In the genomic region with DNA sequence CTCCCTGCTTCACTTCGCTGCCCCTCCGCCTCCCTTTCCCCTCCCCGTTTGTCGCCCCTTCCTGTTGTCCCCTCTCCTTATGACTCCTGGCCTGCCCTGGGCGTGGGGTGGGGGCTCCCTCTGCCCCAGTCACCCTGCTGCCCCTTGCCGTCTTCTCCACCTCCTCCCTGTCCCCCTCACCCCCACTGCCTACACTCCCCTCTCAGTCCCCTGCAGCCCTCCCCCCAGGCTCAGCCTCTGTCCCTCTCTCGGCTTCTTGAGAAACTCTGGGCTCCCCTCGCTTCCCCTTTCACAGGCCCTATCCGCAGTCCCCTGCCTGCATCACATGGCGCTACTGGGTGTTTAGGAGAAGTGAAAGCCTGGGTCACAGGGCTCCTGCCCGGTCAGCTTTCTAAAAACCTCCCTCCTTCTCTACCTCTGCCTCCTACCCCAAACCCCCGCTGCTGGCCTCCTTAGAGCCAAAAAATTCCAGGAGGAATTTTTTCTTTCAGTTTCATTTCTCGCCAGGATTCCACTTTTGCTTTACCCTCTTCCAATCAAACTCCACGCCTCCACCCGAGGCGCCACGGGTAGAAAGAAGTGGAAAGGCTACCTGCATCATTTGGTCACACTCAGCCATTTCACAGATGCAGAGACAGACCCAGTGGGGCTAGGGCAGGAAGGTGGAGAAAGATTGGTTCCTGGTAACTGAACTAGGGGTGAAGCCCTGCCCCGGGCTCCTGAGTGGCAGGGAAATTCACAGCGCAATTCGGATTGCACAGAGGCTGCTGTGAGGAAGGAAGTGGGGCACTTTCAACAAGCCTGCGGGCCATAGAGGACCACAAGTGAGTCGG, we compare ENCODE assay signal across 8 cellular contexts. TPM values are rescaled to one million over a fixed set of nuclear protein-coding genes. Genes with fewer than 3 reads are reported as not detected.
DNase-seq lines count a peak whose midpoint lies in the region; ATAC-seq and TF ChIP-seq lines count a peak whose summit lies in the region.

SLC15A3 (minus strand) TSS at position 268 of the 833 bp plus-strand sequence. CDS start 625 bp downstream, outside the sequence.

- peak; percentile 50 for ATAC-seq in HG03097 (IDR thresholded peaks at IDR 0.05; ENCODE audit: low FRiP score, unreplicated experiment)
- peak; percentile 53 for ATAC-seq in thoracic aorta (ENCODE audit: insufficient number of reproducible peaks, low FRiP score, low read depth)

- no peak within 1 kb of the TSS for H2BK120ac ChIP-seq in mesendoderm (ENCODE audit: low read depth, low read length)

- no peak within 1 kb of the TSS for H3K27ac ChIP-seq in mesendoderm (ENCODE audit: low read depth, low read length)
- peak within 1 kb of the TSS; percentile 70 to 71 for H3K27ac ChIP-seq in thoracic aorta
- H3K27ac ChIP-seq in WERI-Rb-1, result no peak within 1 kb of the TSS

- H3K36me3 Mint-ChIP-seq in T-helper 1 cell treated with Interleukin-12 subunit alpha and Interleukin-12 subunit beta and Interleukin-4 antibody, amounts not matched to agents 30 μg/mL and 1 μg/mL, for 36 hours (ENCODE audit: low read depth), result no peaks in the 10 kb centered on the region

- no peaks in the 10 kb centered on the region for H3K27me3 ChIP-seq in mesendoderm (ENCODE audit: insufficient read depth, low read length, poor library complexity)
- no peaks in the 10 kb centered on the region for H3K27me3 ChIP-seq in thoracic aorta (replicated peaks; ENCODE audit: insufficient read depth)
- H3K27me3 ChIP-seq in WERI-Rb-1 (ENCODE audit: insufficient read depth, low read depth, severe bottlenecking), result no peaks in the 10 kb centered on the region

- no peak within 1 kb of the TSS for H2BK5ac ChIP-seq in mesendoderm (ENCODE audit: low read length)

- peak within 1 kb of the TSS; percentile 90 for H3K56ac ChIP-seq in mesendoderm (ENCODE audit: low read length)

- H3K4ac ChIP-seq in mesendoderm (ENCODE audit: low read depth, low read length), result peak within 1 kb of the TSS; percentile 47

- H3K9me3 Mint-ChIP-seq in T-helper 1 cell treated with Interleukin-12 subunit alpha and Interleukin-12 subunit beta and Interleukin-4 antibody, amounts not matched to agents 30 μg/mL and 1 μg/mL, for 36 hours, result no peaks in the 10 kb centered on the region

- H3K36me3 ChIP-seq in mesendoderm (ENCODE audit: control insufficient read depth, insufficient read depth, low read length) (no peaks in the 10 kb centered on the region), thoracic aorta (no peaks in the 10 kb centered on the region), WERI-Rb-1 (no peaks in the 10 kb centered on the region)

- DNase-seq in AG08396 (ENCODE audit: low spot score) (peak; percentile 64), mesendoderm (peak; percentile 76), thoracic aorta (ENCODE audit: low spot score) (peak; percentile 33), WERI-Rb-1 (no peak)
- DNase-seq in effector CD8-positive, alpha-beta T cell (lab: John Stamatoyannopoulos, UW), result peak; percentile 13

- no peaks in the 10 kb centered on the region for H3K79me1 ChIP-seq in mesendoderm (ENCODE audit: low read length)

- H2AK5ac ChIP-seq in mesendoderm (ENCODE audit: low read length), result no peak within 1 kb of the TSS

- H3K27ac Mint-ChIP-seq in T-helper 1 cell treated with Interleukin-12 subunit alpha and Interleukin-12 subunit beta and Interleukin-4 antibody, amounts not matched to agents 30 μg/mL and 1 μg/mL, for 36 hours, result peak within 1 kb of the TSS; percentile 49

- peak within 1 kb of the TSS; percentile 8 for H3K4me2 ChIP-seq in mesendoderm (ENCODE audit: low read length)

- H3K79me2 ChIP-seq in mesendoderm (ENCODE audit: control insufficient read depth, insufficient read depth, low read length), result no peaks in the 10 kb centered on the region

- H3K9me3 ChIP-seq in thoracic aorta (no peaks in the 10 kb centered on the region), WERI-Rb-1 (ENCODE audit: severe bottlenecking) (no peaks in the 10 kb centered on the region)

- no peak within 1 kb of the TSS for H2BK15ac ChIP-seq in mesendoderm (replicated peaks; ENCODE audit: low read depth)

- peak within 1 kb of the TSS; percentile 2 for H3K18ac ChIP-seq in mesendoderm (ENCODE audit: low read length)

- peaks cover 37% of the 10 kb centered on the region for H3K27me3 Mint-ChIP-seq in T-helper 1 cell treated with Interleukin-12 subunit alpha and Interleukin-12 subunit beta and Interleukin-4 antibody, amounts not matched to agents 30 μg/mL and 1 μg/mL, for 36 hours (ENCODE audit: low read depth)

- no peak for TF ChIP-seq CTCF in thoracic aorta (IDR thresholded peaks at IDR 0.05)
- no peak for TF ChIP-seq CTCF in WERI-Rb-1 (IDR thresholded peaks at IDR 0.05; ENCODE audit: low read depth, low read length)

- no peak within 1 kb of the TSS for H4K8ac ChIP-seq in mesendoderm (ENCODE audit: low read depth, low read length)

- peak within 1 kb of the TSS; percentile 76 for H3K4me3 Mint-ChIP-seq in T-helper 1 cell treated with Interleukin-12 subunit alpha and Interleukin-12 subunit beta and Interleukin-4 antibody, amounts not matched to agents 30 μg/mL and 1 μg/mL, for 36 hours

- H3K4me1 Mint-ChIP-seq in T-helper 1 cell treated with Interleukin-12 subunit alpha and Interleukin-12 subunit beta and Interleukin-4 antibody, amounts not matched to agents 30 μg/mL and 1 μg/mL, for 36 hours (ENCODE audit: low read depth), result peaks cover 19% of the 10 kb centered on the region

- peak within 1 kb of the TSS; percentile 45 for H3K23ac ChIP-seq in mesendoderm (ENCODE audit: low read length)

- peak within 1 kb of the TSS; percentile 62 for H3K9ac ChIP-seq in mesendoderm (ENCODE audit: low read length)

- H4K5ac ChIP-seq in mesendoderm (ENCODE audit: low read length), result peak within 1 kb of the TSS; percentile 71

- peak; percentile 48 for TF ChIP-seq POLR2A in GM18951 (IDR thresholded peaks at IDR 0.05; ENCODE audit: extremely low read depth, insufficient read depth, insufficient read length)

- WGBS in mesendoderm (ENCODE audit: extremely low coverage, insufficient coverage, low lambda C conversion rate), result no CpG with 5 or more reads among the region's 22 CpGs

- peak within 1 kb of the TSS; percentile 24 for H3K4me3 ChIP-seq in mesendoderm (ENCODE audit: low read length)
- H3K4me3 ChIP-seq in thoracic aorta, result peak within 1 kb of the TSS; percentile 73
- H3K4me3 ChIP-seq in WERI-Rb-1 (ENCODE audit: low read depth, low read length), result no peak within 1 kb of the TSS

- H3K4me1 ChIP-seq in mesendoderm (ENCODE audit: control insufficient read depth, low read depth, low read length), result peaks cover 4% of the 10 kb centered on the region
- H3K4me1 ChIP-seq in thoracic aorta (ENCODE audit: control insufficient read depth in 1 of 2, low read depth in 2 of 2), result peaks cover 13% of the 10 kb centered on the region in 2 donors

- in situ Hi-C loops in GM18951 (cut with MboI; ENCODE audit: low sequenced_read_pairs, unreplicated experiment), result no loop called here

RNA-seq across cellular contexts. Expression of gene SLC15A3, which starts in this region (rescaled TPM):
- polyA plus RNA-seq in mesendoderm (2013, experiment 1 of 2), result 14.1 TPM
- polyA plus RNA-seq in mesendoderm (2013, experiment 2 of 2), result 12.4 TPM
- total RNA-seq in thoracic aorta, result 10 to 100 TPM; 27.7 to 29.5 TPM

Comparison
In these comparisons a context has a peak if more than half of its experiments do, and no peak if none do; other contexts are left out.
1. H3K27ac ChIP-seq: peak in thoracic aorta (2 of 2); none in mesendoderm (single experiment) and WERI-Rb-1 (single experiment).